ENCODE assay signal across 14 cellular contexts in the genomic region with DNA sequence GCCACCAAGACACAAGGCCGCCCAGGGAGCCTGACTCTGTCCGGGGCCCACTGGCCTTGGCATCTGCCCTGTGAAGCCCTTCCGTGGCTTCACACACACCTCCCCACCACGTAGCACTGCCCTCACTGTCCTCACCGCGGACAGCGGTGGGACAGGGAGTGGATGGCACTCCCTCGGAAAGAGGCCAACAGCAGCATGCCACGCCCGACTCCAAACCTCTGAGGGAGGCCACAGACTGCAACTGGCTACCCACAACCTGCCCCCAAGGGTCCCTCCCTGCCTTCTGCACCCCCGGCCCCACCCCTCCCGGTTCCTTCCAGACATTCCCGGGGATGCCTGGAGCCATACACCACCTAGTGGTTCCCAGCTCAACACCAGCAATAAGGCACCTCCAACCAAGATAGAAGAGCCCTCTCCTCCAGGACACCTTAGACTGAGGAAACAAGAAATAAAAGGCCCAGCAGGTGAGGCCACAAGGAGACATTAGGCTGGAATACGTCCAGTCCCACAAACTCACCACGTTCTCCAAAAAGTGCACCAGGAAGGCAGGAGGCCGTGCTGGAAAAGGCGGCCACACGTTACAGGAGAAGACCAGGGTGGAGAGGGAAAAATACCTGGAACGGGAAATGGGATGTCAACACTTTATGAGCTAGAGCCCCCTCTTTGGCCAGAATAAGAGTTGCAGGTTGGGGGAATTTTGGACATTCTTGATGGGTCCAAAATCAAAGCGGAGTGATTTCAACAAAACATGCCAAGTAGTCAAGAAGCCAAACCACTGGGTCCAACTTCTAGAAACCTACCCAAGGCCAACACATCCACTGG.
DNase-seq lines count a peak whose midpoint lies in the region; ATAC-seq, FAIRE-seq and TF ChIP-seq lines count a peak whose summit lies in the region.
"Had no signal": no experiment of that assay in that cellular context is flagged by ENCODE, and none has a peak within 500 bp of the region (broad histone marks: within the 10 kb centered on the region; RNA-seq: fewer than 3 reads in every experiment).

No MANE protein-coding gene starts in this region.

- no peak for FAIRE-seq in keratinocyte (lab: Jason Lieb, UNC)
- FAIRE-seq: GM18507 had no signal

- H3K27me3 ChIP-seq in A673 (replicated peaks; ENCODE audit: insufficient read depth, low read depth, low read length, poor library complexity) (no peaks in the 10 kb centered on the region), GM23248 (replicated peaks; ENCODE audit: insufficient read depth) (no peaks in the 10 kb centered on the region), keratinocyte (ENCODE audit: control insufficient read depth, extremely low read depth, insufficient read depth, low read length) (no peaks in the 10 kb centered on the region)
- H3K27me3 ChIP-seq: BLaER1 treated with 17β-estradiol and CSF1 and Interleukin-3, amounts not matched to agents 10 nM and 100 nM had no signal

- in situ Hi-C loops in GM23248 (cut with MboI), result no loop called here

- H3K4me3 ChIP-seq in A673 (ENCODE audit: low read depth, low read length, poor library complexity, severe bottlenecking), result no peak overlapping the region
- no peak overlapping the region for H3K4me3 ChIP-seq in GM23248
- H3K4me3 ChIP-seq in keratinocyte (ENCODE audit: control insufficient read depth in 2 of 3, extremely low read depth in 1 of 3, insufficient read depth in 2 of 3, low read depth in 1 of 3, low read length in 3 of 3), result no peak overlapping the region
- H3K4me3 ChIP-seq: BLaER1 treated with 17β-estradiol and CSF1 and Interleukin-3, amounts not matched to agents 10 nM and 100 nM; left ventricle myocardium inferior had no signal

- intact Hi-C loops in A673 (cut with micrococcal nuclease; ENCODE audit: unreplicated experiment), result loop anchor here (5.0 kb wide), 1 partner anchor 309 kb away; a partner anchor contains a TSS

- CTCF ChIA-PET in A673 (lab: Charles Lee), result interaction anchor here (0.6 to 1.0 kb wide), 2 partner anchors 17 to 259 kb away, joined by 3 read pairs; no protein-coding TSS in a partner anchor

- WGBS in GM23248 (ENCODE audit: low coverage in 1 of 2, low lambda C conversion rate in 2 of 2, missing lambda C conversion rate in 2 of 2), 2 experiments, result 90 to 92% methylated on average over 15 to 20 of the region's 20 CpGs

- peaks cover 9% of the 10 kb centered on the region for H3K9me1 ChIP-seq in keratinocyte (ENCODE audit: control insufficient read depth, extremely low read depth, insufficient read depth, low read length)

- H3K27ac ChIP-seq in A673 (ENCODE audit: low read depth, low read length, poor library complexity, severe bottlenecking) (no peak overlapping the region), GM23248 (no peak overlapping the region), VCaP (peak overlapping the region; percentile 83), keratinocyte (ENCODE audit: control insufficient read depth, insufficient read depth, low read length) (no peak overlapping the region)
- H3K27ac ChIP-seq: BLaER1 treated with 17β-estradiol and CSF1 and Interleukin-3, amounts not matched to agents 10 nM and 100 nM; left ventricle myocardium inferior had no signal

- H3K9me2 ChIP-seq in GM23248 (ENCODE audit: insufficient read depth), result no peaks in the 10 kb centered on the region

- no peak overlapping the region for H3K4me2 ChIP-seq in GM23248 (ENCODE audit: unreplicated experiment)
- no peak overlapping the region for H3K4me2 ChIP-seq in keratinocyte (ENCODE audit: control insufficient read depth, extremely low read depth, insufficient read depth, low read depth, low read length)

- POLR2A ChIA-PET in A673 (lab: Charles Lee; ENCODE audit: low non-redundant PET), result interaction anchor here (0.6 kb wide), 1 partner anchor 310 kb away, joined by 3 read pairs; a partner anchor contains a TSS

- no peak overlapping the region for H3K9ac ChIP-seq in GM23248
- no peak overlapping the region for H3K9ac ChIP-seq in keratinocyte (ENCODE audit: control insufficient read depth, extremely low read depth, insufficient read depth, low read length)
- H3K9ac ChIP-seq: BLaER1 treated with 17β-estradiol and CSF1 and Interleukin-3, amounts not matched to agents 10 nM and 100 nM had no signal

- peak; percentile 50 for DNase-seq in A673 (ENCODE audit: low spot score)
- peak; percentile 11 for DNase-seq in GM23248
- no peak for DNase-seq in keratinocyte (ENCODE audit: low read depth, low spot score)
- no peak for DNase-seq in NCI-H446 treated with DMSO at 0.1 percent for 48 hours (lab: John Stamatoyannopoulos, UW)
- DNase-seq in omental fat pad (ENCODE audit: low spot score), result no peak
- DNase-seq in EL, result no peak
- DNase-seq: aorta, left ventricle myocardium inferior, NCI-H446, T-helper 2 cell had no signal

- H2AFZ ChIP-seq in GM23248, result no peak overlapping the region
- no peak overlapping the region for H2AFZ ChIP-seq in keratinocyte (ENCODE audit: control insufficient read depth, low read length)

- dilution Hi-C loops in keratinocyte (cut with MboI; ENCODE audit: extremely low pct_ligation_motif_present, low sequenced_read_pairs), result no loop called here

- H3K36me3 ChIP-seq in A673 (ENCODE audit: insufficient read depth, low read length, poor library complexity, severe bottlenecking), result no peaks in the 10 kb centered on the region
- no peaks in the 10 kb centered on the region for H3K36me3 ChIP-seq in GM23248 (ENCODE audit: low read depth)
- H3K36me3 ChIP-seq in keratinocyte (ENCODE audit: control insufficient read depth in 2 of 2, extremely low read depth in 1 of 2, insufficient read depth in 2 of 2, low read length in 2 of 2), result peaks cover 8 to 10% of the 10 kb centered on the region in 2 experiments
- H3K36me3 ChIP-seq: BLaER1 treated with 17β-estradiol and CSF1 and Interleukin-3, amounts not matched to agents 10 nM and 100 nM; left ventricle myocardium inferior had no signal

- H3K9me3 ChIP-seq in A673 (ENCODE audit: low read depth, low read length, poor library complexity, severe bottlenecking) (no peaks in the 10 kb centered on the region), GM23248 (ENCODE audit: low read depth) (no peaks in the 10 kb centered on the region), keratinocyte (ENCODE audit: control insufficient read depth, low read depth, low read length) (no peaks in the 10 kb centered on the region)
- H3K9me3 ChIP-seq: left ventricle myocardium inferior had no signal

- no TSS peak for BruUV-seq in A673 (replicated peaks; lab: Mats Ljungman, UMichigan)

- TF ChIP-seq CTCF in A673 (conservative IDR thresholded peaks at IDR 0.05; ENCODE audit: low read depth, low read length), result peak; percentile 59
- TF ChIP-seq CTCF in VCaP (conservative IDR thresholded peaks at IDR 0.05), result peak; percentile 43; the same call in 1 of the 2 replicates
- TF ChIP-seq CTCF in keratinocyte (optimal IDR thresholded peaks at IDR 0.05 in 1 of 3, IDR thresholded peaks at IDR 0.05 in 1 of 3, conservative IDR thresholded peaks at IDR 0.05 in 1 of 3; ENCODE audit: extremely low read depth in 1 of 3, insufficient read depth in 2 of 3, low read length in 3 of 3), result peak; percentile 23 to 58 (median 24)
- TF ChIP-seq CTCF in omental fat pad (IDR thresholded peaks at IDR 0.05), result no peak

- H4K20me1 ChIP-seq in GM23248 (ENCODE audit: insufficient read depth) (no peaks in the 10 kb centered on the region), keratinocyte (ENCODE audit: control insufficient read depth, extremely low read depth, insufficient read depth, low read length) (peaks cover 3% of the 10 kb centered on the region)
- H4K20me1 ChIP-seq: BLaER1 treated with 17β-estradiol and CSF1 and Interleukin-3, amounts not matched to agents 10 nM and 100 nM had no signal

- no peak for ATAC-seq in HG03565 (IDR thresholded peaks at IDR 0.05; ENCODE audit: unreplicated experiment)
- no peak for ATAC-seq in omental fat pad (ENCODE audit: low FRiP score)

- H3F3A ChIP-seq in GM23248 (ENCODE audit: insufficient read depth), result no peaks in the 10 kb centered on the region

- H3K79me2 ChIP-seq in GM23248 (ENCODE audit: insufficient read depth) (peaks cover 25% of the 10 kb centered on the region), keratinocyte (ENCODE audit: control insufficient read depth, insufficient read depth, low read length) (peaks cover 81% of the 10 kb centered on the region)

- H3K4me1 ChIP-seq in A673 (ENCODE audit: insufficient read depth, low read length, poor library complexity, severe bottlenecking) (peaks cover 20% of the 10 kb centered on the region), GM23248 (ENCODE audit: insufficient read depth) (peaks cover 9% of the 10 kb centered on the region; the same call in 1 of the 2 replicates), keratinocyte (ENCODE audit: control insufficient read depth, extremely low read depth, insufficient read depth, low read length) (peaks cover 24% of the 10 kb centered on the region)
- H3K4me1 ChIP-seq: left ventricle myocardium inferior had no signal

Comparison
In these comparisons a context has a peak if more than half of its experiments do, and no peak if none do; other contexts are left out.
1. DNase-seq: peak in A673 (single experiment) and GM23248 (single experiment); none in keratinocyte (single experiment), NCI-H446 treated with DMSO at 0.1 percent for 48 hours (single experiment), omental fat pad (single experiment) and EL (single experiment).
2. CTCF ChIP-seq: peak in A673 (single experiment), VCaP (single experiment) and keratinocyte (3 of 3); none in omental fat pad (0 of 3).